In the genomic region with DNA sequence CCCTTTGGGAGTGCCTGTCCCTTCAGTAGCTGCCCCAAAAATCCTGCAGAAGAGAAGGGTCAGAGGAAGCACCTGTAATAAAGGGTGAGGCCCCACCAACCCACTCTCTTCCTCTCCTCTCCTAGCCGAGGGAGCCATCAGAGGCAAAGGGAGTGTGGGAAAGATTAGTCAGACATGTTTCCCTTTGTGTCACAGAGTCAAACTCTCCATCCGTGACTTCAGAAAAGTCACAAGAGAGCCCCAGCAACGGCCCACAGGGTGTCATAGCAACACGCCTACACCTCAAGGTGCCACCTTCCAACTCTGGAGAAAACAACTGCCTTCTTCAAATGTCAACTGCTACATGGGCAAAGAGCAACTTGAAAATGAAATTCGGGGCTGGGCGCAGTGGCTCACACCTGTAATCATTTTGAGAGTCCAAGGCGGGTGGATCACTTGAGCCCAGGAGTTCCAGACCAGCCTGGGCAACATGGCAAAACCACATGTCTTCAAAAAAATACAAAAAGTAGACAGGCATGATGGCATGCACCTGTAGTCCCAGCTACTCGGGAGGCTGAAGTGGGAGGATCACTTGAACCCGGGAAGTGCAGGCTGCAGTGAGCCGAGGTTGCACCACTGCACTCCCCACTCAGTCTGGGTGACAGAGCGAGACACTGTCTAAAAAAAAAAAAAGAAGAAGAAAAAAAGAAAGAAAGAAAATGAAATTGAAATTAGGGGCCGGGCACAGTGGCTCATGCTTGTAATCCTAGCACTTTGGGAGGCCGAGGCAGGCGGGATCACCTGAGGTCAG, we compare ENCODE assay signal across 7 cellular contexts. TPM values are rescaled to one million over a fixed set of nuclear protein-coding genes. Genes with fewer than 3 reads are reported as not detected.
DNase-seq lines count a peak whose midpoint lies in the region; ATAC-seq and TF ChIP-seq lines count a peak whose summit lies in the region.

No MANE protein-coding gene starts in this region.

- POLR2A ChIA-PET in WTC11 (lab: Charles Lee): no interaction called here

- CTCF ChIA-PET in WTC11 (lab: Charles Lee): interaction anchor here (7.1 kb wide), 1 partner anchor 38 kb away, joined by 77 read pairs; no protein-coding TSS in a partner anchor

- H3K4me3 Mint-ChIP-seq in WTC11: no peak overlapping the region

- H3K4me1 Mint-ChIP-seq in WTC11: peaks cover 14% of the 10 kb centered on the region

- ATAC-seq in GM19455 (IDR thresholded peaks at IDR 0.05; ENCODE audit: unreplicated experiment) (peak; percentile 47), HG03460 (IDR thresholded peaks at IDR 0.05; ENCODE audit: unreplicated experiment) (peak; percentile 67), HG03469 (IDR thresholded peaks at IDR 0.05; ENCODE audit: unreplicated experiment) (no peak), WTC11 (no peak), foreskin keratinocyte (no peak)

- H3K4me1 ChIP-seq in foreskin keratinocyte: peaks cover 9% of the 10 kb centered on the region

- no peak for TF ChIP-seq CTCF in WTC11 (IDR thresholded peaks at IDR 0.05)
- no peak for TF ChIP-seq CTCF in foreskin keratinocyte (conservative IDR thresholded peaks at IDR 0.05)

- H3K36me3 Mint-ChIP-seq in WTC11: no peaks in the 10 kb centered on the region

- no peak overlapping the region for H3K27ac ChIP-seq in foreskin keratinocyte

- H3K27ac Mint-ChIP-seq in WTC11: no peak overlapping the region; the same call in 1 of the 2 replicates

- H3K27me3 Mint-ChIP-seq in WTC11 (ENCODE audit: low read depth): no peaks in the 10 kb centered on the region; the same call in none of the 2 replicates

- peak; percentile 87 for DNase-seq in activated T-cell treated with anti-CD3 and anti-CD28 coated beads for 48 hours (ENCODE audit: low read depth)
- peak; percentile 49 for DNase-seq in posterior vena cava (ENCODE audit: low spot score)
- DNase-seq in WTC11 (ENCODE audit: low spot score): no peak
- DNase-seq in foreskin keratinocyte: no peak

- no peaks in the 10 kb centered on the region for H3K9me3 Mint-ChIP-seq in WTC11

- intact Hi-C loops in posterior vena cava (cut with DNase I): loop anchor here (5.0 kb wide), 2 partner anchors 35 to 110 kb away; no protein-coding TSS in a partner anchor

- no peaks in the 10 kb centered on the region for H3K27me3 ChIP-seq in foreskin keratinocyte

TF ChIP-seq in WTC11, 78 proteins besides CTCF, POLR2A, EP300 and RAD21:
- TF ChIP-seq HMGA2 (CRISPR knock-in tag; IDR thresholded peaks at IDR 0.05) (no peak), NR3C1 (CRISPR knock-in tag; conservative IDR thresholded peaks at IDR 0.05; ENCODE audit: low read depth) (no peak), ZNF138 (CRISPR knock-in tag; conservative IDR thresholded peaks at IDR 0.05) (no peak), CBFB (CRISPR knock-in tag; IDR thresholded peaks at IDR 0.05; ENCODE audit: low read depth) (no peak), ZNF317 (CRISPR knock-in tag; IDR thresholded peaks at IDR 0.05; ENCODE audit: borderline replicate concordance, low read depth) (no peak), JAZF1 (CRISPR knock-in tag; IDR thresholded peaks at IDR 0.05) (no peak)
- TF ChIP-seq, protein P1, sequence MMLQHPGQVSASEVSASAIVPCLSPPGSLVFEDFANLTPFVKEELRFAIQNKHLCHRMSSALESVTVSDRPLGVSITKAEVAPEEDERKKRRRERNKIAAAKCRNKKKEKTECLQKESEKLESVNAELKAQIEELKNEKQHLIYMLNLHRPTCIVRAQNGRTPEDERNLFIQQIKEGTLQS (CRISPR knock-in tag; conservative IDR thresholded peaks at IDR 0.05): no peak
- TF ChIP-seq, protein P2, sequence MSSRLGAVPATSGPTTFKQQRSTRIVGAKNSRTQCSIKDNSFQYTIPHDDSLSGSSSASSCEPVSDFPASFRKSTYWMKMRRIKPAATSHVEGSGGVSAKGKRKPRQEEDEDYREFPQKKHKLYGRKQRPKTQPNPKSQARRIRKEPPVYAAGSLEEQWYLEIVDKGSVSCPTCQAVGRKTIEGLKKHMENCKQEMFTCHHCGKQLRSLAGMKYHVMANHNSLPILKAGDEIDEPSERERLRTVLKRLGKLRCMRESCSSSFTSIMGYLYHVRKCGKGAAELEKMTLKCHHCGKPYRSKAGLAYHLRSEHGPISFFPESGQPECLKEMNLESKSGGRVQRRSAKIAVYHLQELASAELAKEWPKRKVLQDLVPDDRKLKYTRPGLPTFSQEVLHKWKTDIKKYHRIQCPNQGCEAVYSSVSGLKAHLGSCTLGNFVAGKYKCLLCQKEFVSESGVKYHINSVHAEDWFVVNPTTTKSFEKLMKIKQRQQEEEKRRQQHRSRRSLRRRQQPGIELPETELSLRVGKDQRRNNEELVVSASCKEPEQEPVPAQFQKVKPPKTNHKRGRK (CRISPR knock-in tag; IDR thresholded peaks at IDR 0.05; ENCODE audit: borderline replicate concordance): no peak
- TF ChIP-seq, protein P3, sequence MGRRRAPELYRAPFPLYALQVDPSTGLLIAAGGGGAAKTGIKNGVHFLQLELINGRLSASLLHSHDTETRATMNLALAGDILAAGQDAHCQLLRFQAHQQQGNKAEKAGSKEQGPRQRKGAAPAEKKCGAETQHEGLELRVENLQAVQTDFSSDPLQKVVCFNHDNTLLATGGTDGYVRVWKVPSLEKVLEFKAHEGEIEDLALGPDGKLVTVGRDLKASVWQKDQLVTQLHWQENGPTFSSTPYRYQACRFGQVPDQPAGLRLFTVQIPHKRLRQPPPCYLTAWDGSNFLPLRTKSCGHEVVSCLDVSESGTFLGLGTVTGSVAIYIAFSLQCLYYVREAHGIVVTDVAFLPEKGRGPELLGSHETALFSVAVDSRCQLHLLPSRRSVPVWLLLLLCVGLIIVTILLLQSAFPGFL (CRISPR knock-in tag; IDR thresholded peaks at IDR 0.05; ENCODE audit: borderline replicate concordance): no peak
- TF ChIP-seq, protein P4, sequence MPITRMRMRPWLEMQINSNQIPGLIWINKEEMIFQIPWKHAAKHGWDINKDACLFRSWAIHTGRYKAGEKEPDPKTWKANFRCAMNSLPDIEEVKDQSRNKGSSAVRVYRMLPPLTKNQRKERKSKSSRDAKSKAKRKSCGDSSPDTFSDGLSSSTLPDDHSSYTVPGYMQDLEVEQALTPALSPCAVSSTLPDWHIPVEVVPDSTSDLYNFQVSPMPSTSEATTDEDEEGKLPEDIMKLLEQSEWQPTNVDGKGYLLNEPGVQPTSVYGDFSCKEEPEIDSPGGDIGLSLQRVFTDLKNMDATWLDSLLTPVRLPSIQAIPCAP (CRISPR knock-in tag; IDR thresholded peaks at IDR 0.05): no peak

RNA-seq across cellular contexts. Expression of a gene that starts 17.7 kb away (rescaled TPM):
- total RNA-seq in posterior vena cava (under 1 TPM; 0.42 to 0.43 TPM), WTC11 (2021) (0.23 to 0.34 TPM (median 0.28 TPM) in 3 replicates), foreskin keratinocyte (not detected in 2 replicates)
- polyA plus RNA-seq in foreskin keratinocyte: not detected in 2 replicates

RNA-seq across cellular contexts. Expression of a gene that starts 24.8 kb away (rescaled TPM):
- total RNA-seq in posterior vena cava: 10 to 100 TPM; 15.3 to 20.6 TPM
- 0.98 to 1.3 TPM (median 1.1 TPM) in 3 replicates for total RNA-seq in WTC11 (2021)
- total RNA-seq in foreskin keratinocyte: 7.1 and 15.8 TPM in 2 replicates
- 7.3 and 13.9 TPM in 2 replicates for polyA plus RNA-seq in foreskin keratinocyte

RNA-seq across cellular contexts. Expression of a gene that starts 43.1 kb away (rescaled TPM):
- 10 to 100 TPM; 86.4 to 92.5 TPM for total RNA-seq in posterior vena cava
- 4.0 to 6.1 TPM (median 4.5 TPM) in 3 replicates for total RNA-seq in WTC11 (2021)
- 112 and 121 TPM in 2 replicates for total RNA-seq in foreskin keratinocyte
- 119 and 138 TPM in 2 replicates for polyA plus RNA-seq in foreskin keratinocyte

RNA-seq across cellular contexts. Expression of a gene that starts 43.4 kb away (rescaled TPM):
- total RNA-seq in posterior vena cava: 10 to 100 TPM in 1 of 2 donors, 1 to 10 TPM in 1; 6.2 to 11.1 TPM
- 12.8 to 14.3 TPM (median 13.8 TPM) in 3 replicates for total RNA-seq in WTC11 (2021)
- 1.8 and 2.9 TPM in 2 replicates for total RNA-seq in foreskin keratinocyte
- polyA plus RNA-seq in foreskin keratinocyte: 2.0 and 2.9 TPM in 2 replicates

RNA-seq across cellular contexts. Expression of a gene that starts 51.7 kb away (rescaled TPM):
- total RNA-seq in posterior vena cava (1 to 10 TPM; 1.9 to 3.3 TPM), WTC11 (2021) (97.6 to 108 TPM (median 100 TPM) in 3 replicates), foreskin keratinocyte (1.1 and 3.2 TPM in 2 replicates)
- polyA plus RNA-seq in foreskin keratinocyte: 1.2 and 3.2 TPM in 2 replicates

Comparison
In these comparisons a context has a peak if more than half of its experiments do, and no peak if none do; other contexts are left out.
1. ATAC-seq: peak in GM19455 (single experiment) and HG03460 (single experiment); none in HG03469 (single experiment), WTC11 (single experiment) and foreskin keratinocyte (single experiment).
2. DNase-seq: peak in activated T-cell treated with anti-CD3 and anti-CD28 coated beads for 48 hours (single experiment) and posterior vena cava (single experiment); none in WTC11 (single experiment) and foreskin keratinocyte (0 of 2).
3. RNA of a gene that starts 43.1 kb away (total RNA-seq): 112 to 121 TPM in foreskin keratinocyte and 86.4 to 92.5 TPM in posterior vena cava; 4.0 to 6.1 TPM in WTC11; every median in the first group is over 10 times any median in the second.